Comparison of ENCODE assay signal across 10 cellular contexts in the genomic region with DNA sequence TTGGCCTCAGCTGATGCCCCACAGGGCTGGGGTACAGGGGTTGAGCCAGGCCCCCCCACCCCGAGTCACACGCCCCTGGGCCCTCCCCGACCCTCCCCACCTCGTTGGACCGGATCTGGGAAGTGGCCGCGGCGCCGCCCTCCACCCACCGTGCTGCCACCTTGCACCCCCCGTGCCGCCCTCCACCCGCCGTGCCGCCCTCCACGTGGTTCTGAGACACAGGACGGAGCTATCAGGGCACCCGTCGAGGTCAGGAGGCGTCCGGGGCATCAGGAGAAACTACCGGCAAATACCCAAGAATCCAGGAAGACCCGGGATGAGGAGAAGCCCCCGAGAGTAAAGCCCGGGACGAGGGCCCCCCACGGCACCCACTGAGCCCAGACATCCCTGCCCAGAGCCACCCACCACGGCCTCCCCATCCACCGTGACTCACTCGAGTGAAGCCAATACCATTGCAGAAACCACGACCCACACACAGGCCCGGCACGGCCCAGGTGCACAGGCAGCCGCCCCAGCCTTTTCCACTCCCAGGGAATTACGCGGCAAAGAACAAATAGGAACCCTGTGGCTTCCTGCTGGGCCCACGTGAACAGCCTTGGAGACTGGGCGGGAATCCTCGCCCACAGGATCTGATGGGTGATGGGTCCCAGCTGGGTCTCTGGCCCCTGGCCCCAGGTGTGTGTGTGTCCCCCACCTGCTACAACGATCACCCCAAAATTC. TPM values are rescaled to one million over a fixed set of nuclear protein-coding genes. Genes with fewer than 3 reads are reported as not detected.
DNase-seq lines count a peak whose midpoint lies in the region; ATAC-seq lines count a peak whose summit lies in the region.
"Had no signal": no experiment of that assay in that cellular context is flagged by ENCODE, and none has a peak within 500 bp of the region (broad histone marks: within the 10 kb centered on the region; RNA-seq: fewer than 3 reads in every experiment).

No MANE protein-coding gene starts in this region.

- no peaks in the 10 kb centered on the region for H3K36me3 ChIP-seq in H7 (replicated peaks; ENCODE audit: control insufficient read depth, insufficient read depth, low read length)
- H3K36me3 ChIP-seq: MG63 had no signal

- no peaks in the 10 kb centered on the region for H3K27me3 Mint-ChIP-seq in activated naive CD8-positive, alpha-beta T cell treated with anti-CD3 and anti-CD28 coated beads for 36 hours

- peak; percentile 74 for DNase-seq in activated effector memory CD4-positive, alpha-beta T cell treated with anti-CD3 and anti-CD28 coated beads, Interleukin-2, amount 50 U/mL, for 16 hours
- DNase-seq in activated effector memory CD4-positive, alpha-beta T cell treated with Interleukin-2 at 50 U/mL for 16 hours: no peak
- DNase-seq in activated naive CD8-positive, alpha-beta T cell treated with anti-CD3 and anti-CD28 coated beads for 36 hours: no peak
- DNase-seq in mesenteric fat pad (ENCODE audit: low spot score) (peak; percentile 62), H7 (no peak), NCI-H2196 (lab: John Stamatoyannopoulos, UW; ENCODE audit: unreplicated experiment) (no peak)
- DNase-seq: activated CD4-positive, CD25-positive, alpha-beta regulatory T cell; MG63 had no signal

- peak overlapping the region; percentile 48 for H3K4me3 Mint-ChIP-seq in activated naive CD8-positive, alpha-beta T cell treated with anti-CD3 and anti-CD28 coated beads for 36 hours

- H3K4me1 Mint-ChIP-seq in activated naive CD8-positive, alpha-beta T cell treated with anti-CD3 and anti-CD28 coated beads for 36 hours: peaks cover 34% of the 10 kb centered on the region

- H3K27ac Mint-ChIP-seq in activated naive CD8-positive, alpha-beta T cell treated with anti-CD3 and anti-CD28 coated beads for 36 hours: peak overlapping the region; percentile 98

- no peaks in the 10 kb centered on the region for H3K9me3 Mint-ChIP-seq in activated naive CD8-positive, alpha-beta T cell treated with anti-CD3 and anti-CD28 coated beads for 36 hours

- H3K36me3 Mint-ChIP-seq in activated naive CD8-positive, alpha-beta T cell treated with anti-CD3 and anti-CD28 coated beads for 36 hours: peaks cover 24% of the 10 kb centered on the region

- H3K4me3 ChIP-seq in H7 (ENCODE audit: insufficient read depth, low read depth, low read length): no peak overlapping the region
- H3K4me3 ChIP-seq: MG63 had no signal

- H3K27me3 ChIP-seq in H7 (ENCODE audit: control insufficient read depth, insufficient read depth, low read length): no peaks in the 10 kb centered on the region
- H3K27me3 ChIP-seq: MG63 had no signal

- H3K27ac ChIP-seq in temporal lobe (ENCODE audit: low read depth, low read length): peak overlapping the region; percentile 68

- no peak for ATAC-seq in HG02870 (IDR thresholded peaks at IDR 0.05; ENCODE audit: unreplicated experiment)

RNA-seq across cellular contexts. Expression of a gene that starts 34.0 kb away (rescaled TPM):
- 10 to 100 TPM; 49.9 to 56.7 TPM for total RNA-seq in activated naive CD8-positive, alpha-beta T cell treated with anti-CD3 and anti-CD28 coated beads for 36 hours
- total RNA-seq in mesenteric fat pad (19.2 TPM), temporal lobe (32.0 TPM)
- 4.9 and 5.0 TPM in 2 replicates for total RNA-seq in H7 (2014; rRNA removed; shearing (Covaris generic))

RNA-seq across cellular contexts. Expression of a gene that starts 44.2 kb away (rescaled TPM):
- 10 to 100 TPM; 35.2 to 39.6 TPM for total RNA-seq in activated naive CD8-positive, alpha-beta T cell treated with anti-CD3 and anti-CD28 coated beads for 36 hours
- total RNA-seq in mesenteric fat pad (29.8 TPM), temporal lobe (17.7 TPM)
- total RNA-seq in H7 (2014; rRNA removed; shearing (Covaris generic)): 50.8 and 61.9 TPM in 2 replicates

RNA-seq across cellular contexts. Expression of a gene that starts 54.8 kb away (rescaled TPM):
- 10 to 100 TPM; 17.7 to 18.1 TPM for total RNA-seq in activated naive CD8-positive, alpha-beta T cell treated with anti-CD3 and anti-CD28 coated beads for 36 hours
- 6.3 TPM for total RNA-seq in mesenteric fat pad
- total RNA-seq in temporal lobe: 13.3 TPM
- 8.4 and 12.9 TPM in 2 replicates for total RNA-seq in H7 (2014; rRNA removed; shearing (Covaris generic))

Comparison
In these comparisons a context has a peak if more than half of its experiments do, and no peak if none do; other contexts are left out.
1. DNase-seq: peak in activated effector memory CD4-positive, alpha-beta T cell treated with anti-CD3 and anti-CD28 coated beads, Interleukin-2, amount 50 U/mL, for 16 hours (single experiment) and mesenteric fat pad (single experiment); none in activated effector memory CD4-positive, alpha-beta T cell treated with Interleukin-2 at 50 U/mL for 16 hours (single experiment), activated naive CD8-positive, alpha-beta T cell treated with anti-CD3 and anti-CD28 coated beads for 36 hours (single experiment), H7 (single experiment) and NCI-H2196 (single experiment).